1 cellular context compared by ENCODE assay signal in genomic region chr12:93072340-93072739, GRCh38.
TF ChIP-seq lines count a peak whose summit lies in the region.

No MANE protein-coding gene starts in this region.

TF ChIP-seq in K562, 482 proteins besides CTCF, POLR2A, EP300 and RAD21 (continued from another document):
- no peak for TF ChIP-seq GTF2F1 (IDR thresholded peaks at IDR 0.05; ENCODE audit: low read depth, low read length)
- TF ChIP-seq, protein P1, sequence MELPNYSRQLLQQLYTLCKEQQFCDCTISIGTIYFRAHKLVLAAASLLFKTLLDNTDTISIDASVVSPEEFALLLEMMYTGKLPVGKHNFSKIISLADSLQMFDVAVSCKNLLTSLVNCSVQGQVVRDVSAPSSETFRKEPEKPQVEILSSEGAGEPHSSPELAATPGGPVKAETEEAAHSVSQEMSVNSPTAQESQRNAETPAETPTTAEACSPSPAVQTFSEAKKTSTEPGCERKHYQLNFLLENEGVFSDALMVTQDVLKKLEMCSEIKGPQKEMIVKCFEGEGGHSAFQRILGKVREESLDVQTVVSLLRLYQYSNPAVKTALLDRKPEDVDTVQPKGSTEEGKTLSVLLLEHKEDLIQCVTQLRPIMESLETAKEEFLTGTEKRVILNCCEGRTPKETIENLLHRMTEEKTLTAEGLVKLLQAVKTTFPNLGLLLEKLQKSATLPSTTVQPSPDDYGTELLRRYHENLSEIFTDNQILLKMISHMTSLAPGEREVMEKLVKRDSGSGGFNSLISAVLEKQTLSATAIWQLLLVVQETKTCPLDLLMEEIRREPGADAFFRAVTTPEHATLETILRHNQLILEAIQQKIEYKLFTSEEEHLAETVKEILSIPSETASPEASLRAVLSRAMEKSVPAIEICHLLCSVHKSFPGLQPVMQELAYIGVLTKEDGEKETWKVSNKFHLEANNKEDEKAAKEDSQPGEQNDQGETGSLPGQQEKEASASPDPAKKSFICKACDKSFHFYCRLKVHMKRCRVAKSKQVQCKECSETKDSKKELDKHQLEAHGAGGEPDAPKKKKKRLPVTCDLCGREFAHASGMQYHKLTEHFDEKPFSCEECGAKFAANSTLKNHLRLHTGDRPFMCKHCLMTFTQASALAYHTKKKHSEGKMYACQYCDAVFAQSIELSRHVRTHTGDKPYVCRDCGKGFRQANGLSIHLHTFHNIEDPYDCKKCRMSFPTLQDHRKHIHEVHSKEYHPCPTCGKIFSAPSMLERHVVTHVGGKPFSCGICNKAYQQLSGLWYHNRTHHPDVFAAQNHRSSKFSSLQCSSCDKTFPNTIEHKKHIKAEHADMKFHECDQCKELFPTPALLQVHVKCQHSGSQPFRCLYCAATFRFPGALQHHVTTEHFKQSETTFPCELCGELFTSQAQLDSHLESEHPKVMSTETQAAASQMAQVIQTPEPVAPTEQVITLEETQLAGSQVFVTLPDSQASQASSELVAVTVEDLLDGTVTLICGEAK (IDR thresholded peaks at IDR 0.05) = no peak
- TF ChIP-seq, protein P1 (CRISPR knock-in tag; IDR thresholded peaks at IDR 0.05) = no peak
- no peak for TF ChIP-seq MED1 (CRISPR knock-in tag; IDR thresholded peaks at IDR 0.05; ENCODE audit: borderline replicate concordance)
- no peak for TF ChIP-seq MCM2 (IDR thresholded peaks at IDR 0.05; ENCODE audit: low read depth)
- TF ChIP-seq, protein P2, sequence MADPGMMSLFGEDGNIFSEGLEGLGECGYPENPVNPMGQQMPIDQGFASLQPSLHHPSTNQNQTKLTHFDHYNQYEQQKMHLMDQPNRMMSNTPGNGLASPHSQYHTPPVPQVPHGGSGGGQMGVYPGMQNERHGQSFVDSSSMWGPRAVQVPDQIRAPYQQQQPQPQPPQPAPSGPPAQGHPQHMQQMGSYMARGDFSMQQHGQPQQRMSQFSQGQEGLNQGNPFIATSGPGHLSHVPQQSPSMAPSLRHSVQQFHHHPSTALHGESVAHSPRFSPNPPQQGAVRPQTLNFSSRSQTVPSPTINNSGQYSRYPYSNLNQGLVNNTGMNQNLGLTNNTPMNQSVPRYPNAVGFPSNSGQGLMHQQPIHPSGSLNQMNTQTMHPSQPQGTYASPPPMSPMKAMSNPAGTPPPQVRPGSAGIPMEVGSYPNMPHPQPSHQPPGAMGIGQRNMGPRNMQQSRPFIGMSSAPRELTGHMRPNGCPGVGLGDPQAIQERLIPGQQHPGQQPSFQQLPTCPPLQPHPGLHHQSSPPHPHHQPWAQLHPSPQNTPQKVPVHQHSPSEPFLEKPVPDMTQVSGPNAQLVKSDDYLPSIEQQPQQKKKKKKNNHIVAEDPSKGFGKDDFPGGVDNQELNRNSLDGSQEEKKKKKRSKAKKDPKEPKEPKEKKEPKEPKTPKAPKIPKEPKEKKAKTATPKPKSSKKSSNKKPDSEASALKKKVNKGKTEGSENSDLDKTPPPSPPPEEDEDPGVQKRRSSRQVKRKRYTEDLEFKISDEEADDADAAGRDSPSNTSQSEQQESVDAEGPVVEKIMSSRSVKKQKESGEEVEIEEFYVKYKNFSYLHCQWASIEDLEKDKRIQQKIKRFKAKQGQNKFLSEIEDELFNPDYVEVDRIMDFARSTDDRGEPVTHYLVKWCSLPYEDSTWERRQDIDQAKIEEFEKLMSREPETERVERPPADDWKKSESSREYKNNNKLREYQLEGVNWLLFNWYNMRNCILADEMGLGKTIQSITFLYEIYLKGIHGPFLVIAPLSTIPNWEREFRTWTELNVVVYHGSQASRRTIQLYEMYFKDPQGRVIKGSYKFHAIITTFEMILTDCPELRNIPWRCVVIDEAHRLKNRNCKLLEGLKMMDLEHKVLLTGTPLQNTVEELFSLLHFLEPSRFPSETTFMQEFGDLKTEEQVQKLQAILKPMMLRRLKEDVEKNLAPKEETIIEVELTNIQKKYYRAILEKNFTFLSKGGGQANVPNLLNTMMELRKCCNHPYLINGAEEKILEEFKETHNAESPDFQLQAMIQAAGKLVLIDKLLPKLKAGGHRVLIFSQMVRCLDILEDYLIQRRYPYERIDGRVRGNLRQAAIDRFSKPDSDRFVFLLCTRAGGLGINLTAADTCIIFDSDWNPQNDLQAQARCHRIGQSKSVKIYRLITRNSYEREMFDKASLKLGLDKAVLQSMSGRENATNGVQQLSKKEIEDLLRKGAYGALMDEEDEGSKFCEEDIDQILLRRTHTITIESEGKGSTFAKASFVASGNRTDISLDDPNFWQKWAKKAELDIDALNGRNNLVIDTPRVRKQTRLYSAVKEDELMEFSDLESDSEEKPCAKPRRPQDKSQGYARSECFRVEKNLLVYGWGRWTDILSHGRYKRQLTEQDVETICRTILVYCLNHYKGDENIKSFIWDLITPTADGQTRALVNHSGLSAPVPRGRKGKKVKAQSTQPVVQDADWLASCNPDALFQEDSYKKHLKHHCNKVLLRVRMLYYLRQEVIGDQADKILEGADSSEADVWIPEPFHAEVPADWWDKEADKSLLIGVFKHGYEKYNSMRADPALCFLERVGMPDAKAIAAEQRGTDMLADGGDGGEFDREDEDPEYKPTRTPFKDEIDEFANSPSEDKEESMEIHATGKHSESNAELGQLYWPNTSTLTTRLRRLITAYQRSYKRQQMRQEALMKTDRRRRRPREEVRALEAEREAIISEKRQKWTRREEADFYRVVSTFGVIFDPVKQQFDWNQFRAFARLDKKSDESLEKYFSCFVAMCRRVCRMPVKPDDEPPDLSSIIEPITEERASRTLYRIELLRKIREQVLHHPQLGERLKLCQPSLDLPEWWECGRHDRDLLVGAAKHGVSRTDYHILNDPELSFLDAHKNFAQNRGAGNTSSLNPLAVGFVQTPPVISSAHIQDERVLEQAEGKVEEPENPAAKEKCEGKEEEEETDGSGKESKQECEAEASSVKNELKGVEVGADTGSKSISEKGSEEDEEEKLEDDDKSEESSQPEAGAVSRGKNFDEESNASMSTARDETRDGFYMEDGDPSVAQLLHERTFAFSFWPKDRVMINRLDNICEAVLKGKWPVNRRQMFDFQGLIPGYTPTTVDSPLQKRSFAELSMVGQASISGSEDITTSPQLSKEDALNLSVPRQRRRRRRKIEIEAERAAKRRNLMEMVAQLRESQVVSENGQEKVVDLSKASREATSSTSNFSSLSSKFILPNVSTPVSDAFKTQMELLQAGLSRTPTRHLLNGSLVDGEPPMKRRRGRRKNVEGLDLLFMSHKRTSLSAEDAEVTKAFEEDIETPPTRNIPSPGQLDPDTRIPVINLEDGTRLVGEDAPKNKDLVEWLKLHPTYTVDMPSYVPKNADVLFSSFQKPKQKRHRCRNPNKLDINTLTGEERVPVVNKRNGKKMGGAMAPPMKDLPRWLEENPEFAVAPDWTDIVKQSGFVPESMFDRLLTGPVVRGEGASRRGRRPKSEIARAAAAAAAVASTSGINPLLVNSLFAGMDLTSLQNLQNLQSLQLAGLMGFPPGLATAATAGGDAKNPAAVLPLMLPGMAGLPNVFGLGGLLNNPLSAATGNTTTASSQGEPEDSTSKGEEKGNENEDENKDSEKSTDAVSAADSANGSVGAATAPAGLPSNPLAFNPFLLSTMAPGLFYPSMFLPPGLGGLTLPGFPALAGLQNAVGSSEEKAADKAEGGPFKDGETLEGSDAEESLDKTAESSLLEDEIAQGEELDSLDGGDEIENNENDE (IDR thresholded peaks at IDR 0.05; ENCODE audit: low read depth, low read length) = no peak
- TF ChIP-seq CTBP1 (IDR thresholded peaks at IDR 0.05; ENCODE audit: borderline replicate concordance) = no peak
